26 cellular contexts compared by ENCODE assay signal in genomic region chr9:118975736-118976135, GRCh38.
"Had no signal": no experiment of that assay in that cellular context is flagged by ENCODE, and none has a peak within 500 bp of the region (broad histone marks: within the 10 kb centered on the region; RNA-seq: fewer than 3 reads in every experiment).

No MANE protein-coding gene starts in this region.

- H2AFZ ChIP-seq: hepatocyte, neural progenitor cell had no signal

- FAIRE-seq: kidney, pancreas, urothelium cell line had no signal

- H3K27ac Mint-ChIP-seq: dendritic cell treated with granulocyte-macrophage colony-stimulating factor and Interleukin-4, amounts not matched to agents 40 ng/mL and 50 ng/mL, for 4 days; effector memory CD8-positive, alpha-beta T cell; memory B cell; mesothelial cell of epicardium; natural killer cell treated with Interleukin-12 subunit alpha and Interleukin-12 subunit beta and Interleukin-15 and Interleukin-18, amount 100 ng/mL, for 72 hours; neural progenitor cell; progenitor cell of endocrine pancreas; type B pancreatic cell had no signal

- H3K79me2 ChIP-seq: hepatocyte had no signal

- DNase-seq: effector memory CD8-positive, alpha-beta T cell; foreskin keratinocyte; head of caudate nucleus; kidney; left cardiac atrium; left ventricle myocardium inferior; lower lobe of right lung; nucleus accumbens; pancreas; right cardiac atrium; stimulated activated CD4-positive, alpha-beta T cell treated with anti-CD3 and anti-CD28 coated beads, Interleukin-2, amount 100 ng/mL, for 48 hours; stimulated activated naive CD4-positive, alpha-beta T cell treated with Interleukin-2 at 50 U/mL for 16 hours; thyroid gland had no signal

- H3K4me2 ChIP-seq: hepatocyte, neural progenitor cell, smooth muscle cell had no signal

- H3K36me3 ChIP-seq: esophagus muscularis mucosa, left ventricle myocardium inferior, lower lobe of right lung, neural progenitor cell, pancreas, suprapubic skin, thyroid gland had no signal

- H3K27ac ChIP-seq: epithelial cell of prostate, esophagus muscularis mucosa, foreskin keratinocyte, hepatocyte, left ventricle myocardium inferior, lower lobe of right lung, neural progenitor cell, pancreas, suprapubic skin, thyroid gland had no signal

- H3K9me3 ChIP-seq: esophagus muscularis mucosa, lower lobe of right lung, pancreas, suprapubic skin, thyroid gland had no signal

- H3K4me1 ChIP-seq: esophagus muscularis mucosa, left ventricle myocardium inferior, lower lobe of right lung, neural progenitor cell, pancreas, suprapubic skin, thyroid gland had no signal

- ATAC-seq: effector memory CD8-positive, alpha-beta T cell; foreskin keratinocyte; left cardiac atrium; lower lobe of right lung; natural killer cell treated with Interleukin-12 subunit alpha and Interleukin-12 subunit beta and Interleukin-15 and Interleukin-18, amount 100 ng/mL, for 72 hours; pancreas; right cardiac atrium had no signal

- H3K36me3 Mint-ChIP-seq: memory B cell; mesothelial cell of epicardium; natural killer cell treated with Interleukin-12 subunit alpha and Interleukin-12 subunit beta and Interleukin-15 and Interleukin-18, amount 100 ng/mL, for 72 hours; type B pancreatic cell had no signal

- H3K27me3 ChIP-seq: esophagus muscularis mucosa, foreskin keratinocyte, hepatocyte, neural progenitor cell, pancreas, suprapubic skin, thyroid gland had no signal

- H3K9me3 Mint-ChIP-seq: type B pancreatic cell had no signal

- H3K4me3 ChIP-seq: esophagus muscularis mucosa, hepatocyte, left ventricle myocardium inferior, lower lobe of right lung, neural progenitor cell, pancreas, smooth muscle cell, suprapubic skin, thyroid gland had no signal

- H3K4me3 Mint-ChIP-seq: dendritic cell treated with granulocyte-macrophage colony-stimulating factor and Interleukin-4, amounts not matched to agents 40 ng/mL and 50 ng/mL, for 4 days; effector memory CD8-positive, alpha-beta T cell; memory B cell; mesothelial cell of epicardium; natural killer cell treated with Interleukin-12 subunit alpha and Interleukin-12 subunit beta and Interleukin-15 and Interleukin-18, amount 100 ng/mL, for 72 hours; neural progenitor cell; type B pancreatic cell had no signal

- H3K27me3 Mint-ChIP-seq: dendritic cell treated with granulocyte-macrophage colony-stimulating factor and Interleukin-4, amounts not matched to agents 40 ng/mL and 50 ng/mL, for 4 days; effector memory CD8-positive, alpha-beta T cell; memory B cell; natural killer cell treated with Interleukin-12 subunit alpha and Interleukin-12 subunit beta and Interleukin-15 and Interleukin-18, amount 100 ng/mL, for 72 hours; type B pancreatic cell had no signal

- H3K9ac ChIP-seq: neural progenitor cell had no signal

- H3K4me1 Mint-ChIP-seq: memory B cell, mesothelial cell of epicardium, neural progenitor cell had no signal
